Comparison of ENCODE assay signal across 23 cellular contexts in genomic region chr11:134854391-134854991, GRCh38.
DNase-seq lines count a peak whose midpoint lies in the region; ATAC-seq, FAIRE-seq and TF ChIP-seq lines count a peak whose summit lies in the region.
"Had no signal": no experiment of that assay in that cellular context is flagged by ENCODE, and none has a peak within 500 bp of the region (broad histone marks: within the 10 kb centered on the region; RNA-seq: fewer than 3 reads in every experiment).

No MANE protein-coding gene starts in this region.

- H3K36me3 Mint-ChIP-seq in brain (no peaks in the 10 kb centered on the region), WTC11 (no peaks in the 10 kb centered on the region)
- H3K36me3 Mint-ChIP-seq: CD8-positive, alpha-beta T cell had no signal

- H4K91ac ChIP-seq in trophoblast cell (ENCODE audit: low read depth, low read length) = no peak overlapping the region

- H2AFZ ChIP-seq in trophoblast cell (ENCODE audit: insufficient read depth, low read length, poor library complexity) = no peak overlapping the region

- peaks cover 5% of the 10 kb centered on the region for H3K4me1 Mint-ChIP-seq in brain
- H3K4me1 Mint-ChIP-seq in WTC11 = no peaks in the 10 kb centered on the region

- DNase-seq in NCI-H524 (lab: John Stamatoyannopoulos, UW) = peak; percentile 75 to 90
- DNase-seq in inferior parietal cortex (ENCODE audit: extremely low spot score) = peak; percentile 51
- DNase-seq in trophoblast cell = peak; percentile 67 to 90
- DNase-seq in WTC11 (ENCODE audit: low spot score) = no peak
- no peak for DNase-seq in gastrocnemius medialis
- no peak for DNase-seq in H54 (ENCODE audit: insufficient read length, low spot score)
- no peak for DNase-seq in activated CD4-positive, alpha-beta T cell treated with anti-CD3 and anti-CD28 coated beads, Interleukin-2, amount 50 U/mL, for 1 hour
- DNase-seq: ACHN; Calu3; CD8-positive, alpha-beta T cell; DMS53; GF-D8; Kasumi-1; NCI-H1417; NCI-H187 treated with DMSO at 0.1 percent for 48 hours; NCI-H2107; NCI-H446 treated with DMSO at 0.1 percent for 48 hours; NK-92 treated with Interleukin-12 subunit alpha and Interleukin-12 subunit beta, amount 100 ng/mL, for 24 hours; SHP77 treated with DMSO at 0.1 percent for 48 hours had no signal

- no peak for TF ChIP-seq CTCF in brain (conservative IDR thresholded peaks at IDR 0.05)
- no peak for TF ChIP-seq CTCF in WTC11 (IDR thresholded peaks at IDR 0.05)
- no peak for TF ChIP-seq CTCF in gastrocnemius medialis (IDR thresholded peaks at IDR 0.05 in 4 of 5, conservative IDR thresholded peaks at IDR 0.05 in 1 of 5)

- POLR2A ChIA-PET in WTC11 (lab: Charles Lee) = no interaction called here

- H3K27me3 Mint-ChIP-seq in brain (peaks cover 4% of the 10 kb centered on the region), WTC11 (ENCODE audit: low read depth) (no peaks in the 10 kb centered on the region; the same call in 1 of the 2 replicates)

- no peak overlapping the region for H3K4me2 ChIP-seq in trophoblast cell (ENCODE audit: low read length)
- H3K4me2 ChIP-seq: BLaER1 had no signal

- no peak overlapping the region for H4K8ac ChIP-seq in trophoblast cell (ENCODE audit: low read depth, low read length)

- H3K36me3 ChIP-seq in trophoblast cell (ENCODE audit: control insufficient read depth in 1 of 2, insufficient read depth in 2 of 2, low read length in 2 of 2) (no peaks in the 10 kb centered on the region), gastrocnemius medialis (no peaks in the 10 kb centered on the region)
- H3K36me3 ChIP-seq: BLaER1 had no signal

- H3K27me3 ChIP-seq in trophoblast cell (ENCODE audit: insufficient read depth, low read length) (no peaks in the 10 kb centered on the region), gastrocnemius medialis (no peaks in the 10 kb centered on the region)
- H3K27me3 ChIP-seq: BLaER1 had no signal

- no peak overlapping the region for H3K18ac ChIP-seq in trophoblast cell (ENCODE audit: low read length)

- in situ Hi-C loops in gastrocnemius medialis (cut with MboI; ENCODE audit: low sequenced_read_pairs in 4 of 4) = no loop called here

- FAIRE-seq in H54 (lab: Jason Lieb, UNC) = no peak

- H3K27ac ChIP-seq in trophoblast cell (ENCODE audit: low read depth, low read length) (no peak overlapping the region), gastrocnemius medialis (no peak overlapping the region)
- H3K27ac ChIP-seq: BLaER1, RWPE1, SK-N-MC had no signal

- no peak overlapping the region for H2BK12ac ChIP-seq in trophoblast cell (ENCODE audit: low read length)

- H2BK5ac ChIP-seq in trophoblast cell (ENCODE audit: low read depth, low read length, poor library complexity) = no peak overlapping the region

- H3K14ac ChIP-seq in trophoblast cell (ENCODE audit: low read length) = no peak overlapping the region

- H3K9me3 Mint-ChIP-seq in brain = peaks cover 0 to 3% (median 0%) of the 10 kb centered on the region in 5 experiments
- peaks cover 12% of the 10 kb centered on the region for H3K9me3 Mint-ChIP-seq in WTC11
- H3K9me3 Mint-ChIP-seq: CD8-positive, alpha-beta T cell had no signal

- H3K23ac ChIP-seq in trophoblast cell (ENCODE audit: low read length) = no peak overlapping the region

- H3K9me3 ChIP-seq in trophoblast cell (ENCODE audit: insufficient read depth, low read depth, low read length) (no peaks in the 10 kb centered on the region), gastrocnemius medialis (no peaks in the 10 kb centered on the region)
- H3K9me3 ChIP-seq: BLaER1 had no signal

- H3K9ac ChIP-seq in trophoblast cell (ENCODE audit: low read length) = no peak overlapping the region
- H3K9ac ChIP-seq: BLaER1 had no signal

- no CpG with 5 or more reads among the region's 7 CpGs for WGBS in trophoblast cell (ENCODE audit: extremely low coverage, insufficient coverage, insufficient read length)

- no peaks in the 10 kb centered on the region for H3K79me1 ChIP-seq in trophoblast cell (ENCODE audit: low read length)

- H3K4me3 ChIP-seq in trophoblast cell (ENCODE audit: low read depth, low read length) (no peak overlapping the region), gastrocnemius medialis (no peak overlapping the region)
- H3K4me3 ChIP-seq: BLaER1, SK-N-MC had no signal

- no peak overlapping the region for H4K12ac ChIP-seq in trophoblast cell (ENCODE audit: low read depth, low read length)

- H3K4me1 ChIP-seq in trophoblast cell (ENCODE audit: control insufficient read depth in 1 of 2, insufficient read depth in 2 of 2, low read length in 2 of 2) (peaks cover 5 to 10% of the 10 kb centered on the region in 2 experiments), gastrocnemius medialis (no peaks in the 10 kb centered on the region)

- TF ChIP-seq POLR2A in gastrocnemius medialis (IDR thresholded peaks at IDR 0.05) = no peak
- no peak for TF ChIP-seq POLR2A in H54 (IDR thresholded peaks at IDR 0.05; ENCODE audit: low read depth, low read length)

- peak overlapping the region in 3 of 5 experiments; percentile 11 to 80 (median 16) for H3K27ac Mint-ChIP-seq in brain
- no peak overlapping the region for H3K27ac Mint-ChIP-seq in WTC11
- H3K27ac Mint-ChIP-seq: CD8-positive, alpha-beta T cell had no signal

- ATAC-seq in WTC11 = no peak
- ATAC-seq in gastrocnemius medialis = no peak
- ATAC-seq: CD8-positive, alpha-beta T cell had no signal

- H3K4me3 Mint-ChIP-seq in brain = peak overlapping the region in 1 of 5 experiments; percentile 2
- H3K4me3 Mint-ChIP-seq in WTC11 = no peak overlapping the region
- H3K4me3 Mint-ChIP-seq: CD8-positive, alpha-beta T cell had no signal

- no peak overlapping the region for H2AK5ac ChIP-seq in trophoblast cell (ENCODE audit: low read length)

- H2BK120ac ChIP-seq in trophoblast cell (ENCODE audit: insufficient read depth, low read length, poor library complexity) = no peak overlapping the region

- CTCF ChIA-PET in WTC11 (lab: Charles Lee) = no interaction called here

- intact Hi-C loops in gastrocnemius medialis (cut with DNase I; ENCODE audit: low total_unique reads) = no loop called here

- H3K79me2 ChIP-seq in trophoblast cell (ENCODE audit: control insufficient read depth, insufficient read depth, low read length, poor library complexity) = no peaks in the 10 kb centered on the region

- no peak overlapping the region for H3K4ac ChIP-seq in trophoblast cell (ENCODE audit: low read depth, low read length)

TF ChIP-seq in WTC11, 78 proteins besides CTCF, POLR2A, EP300 and RAD21 (continues in another document):
- no peak for TF ChIP-seq AR (CRISPR knock-in tag; IDR thresholded peaks at IDR 0.05)
- TF ChIP-seq NR1H2 (CRISPR knock-in tag; IDR thresholded peaks at IDR 0.05) = no peak
- TF ChIP-seq FOXJ3 (CRISPR knock-in tag; IDR thresholded peaks at IDR 0.05; ENCODE audit: borderline replicate concordance) = no peak
- TF ChIP-seq MAX (CRISPR knock-in tag; IDR thresholded peaks at IDR 0.05) = no peak
- no peak for TF ChIP-seq NFATC4 (CRISPR knock-in tag; IDR thresholded peaks at IDR 0.05)
- no peak for TF ChIP-seq HMGA2 (CRISPR knock-in tag; IDR thresholded peaks at IDR 0.05)
- TF ChIP-seq NR2C2 (CRISPR knock-in tag; IDR thresholded peaks at IDR 0.05) = no peak
- TF ChIP-seq RELA (CRISPR knock-in tag; IDR thresholded peaks at IDR 0.05; ENCODE audit: borderline replicate concordance) = no peak

Comparison
In these comparisons a context has a peak if more than half of its experiments do, and no peak if none do; other contexts are left out.
1. DNase-seq: peak in NCI-H524 (2 of 2), inferior parietal cortex (single experiment) and trophoblast cell (2 of 2); none in WTC11 (single experiment), gastrocnemius medialis (0 of 2), H54 (single experiment) and activated CD4-positive, alpha-beta T cell treated with anti-CD3 and anti-CD28 coated beads, Interleukin-2, amount 50 U/mL, for 1 hour (single experiment).